Comparison of ENCODE assay signal across 15 cellular contexts in the genomic region with DNA sequence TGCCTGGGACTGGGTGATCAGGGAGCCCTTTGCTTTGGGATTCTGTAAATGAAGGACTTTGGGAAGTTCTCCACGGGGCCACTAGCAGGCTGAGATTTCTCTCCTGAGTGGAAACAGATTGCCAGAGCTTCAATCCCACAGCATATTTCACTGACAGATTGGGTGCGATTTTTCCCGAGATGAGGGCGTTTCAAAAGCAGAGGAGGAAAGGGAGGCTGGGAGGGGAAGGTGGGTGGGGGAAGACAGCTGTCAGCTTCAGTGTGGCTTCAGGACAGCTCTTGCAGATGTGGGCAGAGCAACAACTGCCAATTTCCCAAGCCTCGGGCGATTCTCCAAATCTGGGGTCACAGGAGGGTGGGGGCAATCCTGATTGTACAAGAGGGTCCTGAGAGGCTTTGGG.
"Had no signal": no experiment of that assay in that cellular context is flagged by ENCODE, and none has a peak within 500 bp of the region (broad histone marks: within the 10 kb centered on the region; RNA-seq: fewer than 3 reads in every experiment).

No MANE protein-coding gene starts in this region.

- H3K9me3 ChIP-seq: gastroesophageal sphincter, right lobe of liver, testis had no signal

- H3K4me1 ChIP-seq: gastroesophageal sphincter, right lobe of liver, testis had no signal

- H3K36me3 Mint-ChIP-seq: activated naive CD4-positive, alpha-beta T cell treated with anti-CD3 and anti-CD28 coated beads, Interleukin-2, amount 10 ng/mL, durations not matched to agents 7 days and 5 days; memory B cell had no signal

- H3K27ac ChIP-seq: dorsolateral prefrontal cortex, gastroesophageal sphincter, right lobe of liver, testis had no signal

- ATAC-seq: gastroesophageal sphincter; left lobe of liver; right lobe of liver; stimulated activated naive CD8-positive, alpha-beta T cell treated with anti-CD3 and anti-CD28 coated beads, Interleukin-15, amount 100 ng/mL, for 72 hours had no signal

- H3K4me3 ChIP-seq: dorsolateral prefrontal cortex, gastroesophageal sphincter, right lobe of liver, testis had no signal

- H3K9me3 Mint-ChIP-seq: activated naive CD4-positive, alpha-beta T cell treated with anti-CD3 and anti-CD28 coated beads, Interleukin-2, amount 10 ng/mL, durations not matched to agents 7 days and 5 days; activated T-helper 2 cell treated with anti-CD3 and anti-CD28 coated beads, Interferon-gamma antibody, Interleukin-2, Interleukin-4, amounts not matched to agents 10 μg/mL and 5 μg/mL and 100 μg/mL, durations not matched to agents 14 hours and 24 hours and 36 hours; memory B cell; nephron; stimulated activated naive CD8-positive, alpha-beta T cell treated with anti-CD3 and anti-CD28 coated beads, Interleukin-15, amount 100 ng/mL, for 72 hours had no signal

- H3K27ac Mint-ChIP-seq: activated naive CD4-positive, alpha-beta T cell treated with anti-CD3 and anti-CD28 coated beads, Interleukin-2, amount 10 ng/mL, durations not matched to agents 7 days and 5 days; activated T-helper 2 cell treated with anti-CD3 and anti-CD28 coated beads, Interferon-gamma antibody, Interleukin-2, Interleukin-4, amounts not matched to agents 10 μg/mL and 5 μg/mL and 100 μg/mL, durations not matched to agents 14 hours and 24 hours and 36 hours; memory B cell; nephron had no signal

- H3K27me3 Mint-ChIP-seq: memory B cell; stimulated activated naive CD8-positive, alpha-beta T cell treated with anti-CD3 and anti-CD28 coated beads, Interleukin-15, amount 100 ng/mL, for 72 hours had no signal

- DNase-seq: activated CD4-positive, alpha-beta T cell treated with anti-CD3 and anti-CD28 coated beads, Interleukin-2, amount 50 U/mL, for 4 hours; activated CD4-positive, CD25-positive, alpha-beta regulatory T cell treated with anti-CD3 and anti-CD28 coated beads, Interleukin-2, amount 50 U/mL, for 72 hours; activated naive CD4-positive, alpha-beta T cell treated with anti-CD3 and anti-CD28 coated beads, Interleukin-2, amount 10 ng/mL, durations not matched to agents 7 days and 5 days; activated T-cell treated with anti-CD3 and anti-CD28 coated beads, Interleukin-2, amount 50 U/mL, for 1 hour; erythroblast; occipital lobe; right lobe of liver; stimulated activated naive CD8-positive, alpha-beta T cell treated with anti-CD3 and anti-CD28 coated beads, Interleukin-15, amount 100 ng/mL, for 72 hours; testis had no signal

- H3K4me1 Mint-ChIP-seq: activated naive CD4-positive, alpha-beta T cell treated with anti-CD3 and anti-CD28 coated beads, Interleukin-2, amount 10 ng/mL, durations not matched to agents 7 days and 5 days; memory B cell; stimulated activated naive CD8-positive, alpha-beta T cell treated with anti-CD3 and anti-CD28 coated beads, Interleukin-15, amount 100 ng/mL, for 72 hours had no signal

- H3K4me3 Mint-ChIP-seq: activated naive CD4-positive, alpha-beta T cell treated with anti-CD3 and anti-CD28 coated beads, Interleukin-2, amount 10 ng/mL, durations not matched to agents 7 days and 5 days; memory B cell; stimulated activated naive CD8-positive, alpha-beta T cell treated with anti-CD3 and anti-CD28 coated beads, Interleukin-15, amount 100 ng/mL, for 72 hours had no signal

- H3K36me3 ChIP-seq: gastroesophageal sphincter, right lobe of liver had no signal

- H3K27me3 ChIP-seq: dorsolateral prefrontal cortex, gastroesophageal sphincter, right lobe of liver, testis had no signal
